ENCODE assay signal across 1 cellular context in the genomic region with DNA sequence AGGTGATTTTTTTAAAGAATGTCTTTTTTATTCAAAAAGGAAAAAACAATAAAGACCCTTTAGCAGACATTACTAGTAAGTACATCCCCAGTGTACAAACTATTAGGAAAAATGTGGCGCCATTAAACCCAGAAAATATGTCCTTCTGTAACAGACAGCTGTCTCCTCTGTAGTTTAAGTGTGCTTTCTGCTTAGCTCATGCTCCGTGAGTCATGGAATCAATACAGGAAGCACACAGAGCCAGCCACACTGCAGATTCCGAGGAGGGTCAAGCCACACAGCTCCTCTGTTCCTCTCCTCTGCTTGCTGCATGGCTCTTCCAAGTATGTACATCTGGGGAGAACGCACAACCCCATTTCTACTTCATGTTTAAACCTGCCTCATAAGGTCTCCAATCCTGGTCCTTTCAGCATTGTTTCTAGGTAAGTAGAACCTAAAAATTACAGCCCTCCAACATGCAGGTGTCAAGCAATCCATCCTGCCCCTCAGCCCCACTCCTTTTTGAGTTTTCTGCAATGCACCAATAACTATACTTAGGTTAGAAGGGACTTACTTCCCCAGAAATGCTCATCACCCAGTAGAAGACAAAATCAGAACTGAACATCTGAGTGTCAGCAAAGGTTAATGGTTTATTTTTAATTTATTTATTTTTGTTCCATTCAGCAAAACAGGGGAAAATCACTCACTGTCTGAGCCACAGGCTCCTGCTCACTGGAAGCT.
TF ChIP-seq lines count a peak whose summit lies in the region.

No MANE protein-coding gene starts in this region.

TF ChIP-seq in K562, 482 proteins besides CTCF, POLR2A, EP300 and RAD21 (continued from another document and continues in another):
- TF ChIP-seq, protein P1, sequence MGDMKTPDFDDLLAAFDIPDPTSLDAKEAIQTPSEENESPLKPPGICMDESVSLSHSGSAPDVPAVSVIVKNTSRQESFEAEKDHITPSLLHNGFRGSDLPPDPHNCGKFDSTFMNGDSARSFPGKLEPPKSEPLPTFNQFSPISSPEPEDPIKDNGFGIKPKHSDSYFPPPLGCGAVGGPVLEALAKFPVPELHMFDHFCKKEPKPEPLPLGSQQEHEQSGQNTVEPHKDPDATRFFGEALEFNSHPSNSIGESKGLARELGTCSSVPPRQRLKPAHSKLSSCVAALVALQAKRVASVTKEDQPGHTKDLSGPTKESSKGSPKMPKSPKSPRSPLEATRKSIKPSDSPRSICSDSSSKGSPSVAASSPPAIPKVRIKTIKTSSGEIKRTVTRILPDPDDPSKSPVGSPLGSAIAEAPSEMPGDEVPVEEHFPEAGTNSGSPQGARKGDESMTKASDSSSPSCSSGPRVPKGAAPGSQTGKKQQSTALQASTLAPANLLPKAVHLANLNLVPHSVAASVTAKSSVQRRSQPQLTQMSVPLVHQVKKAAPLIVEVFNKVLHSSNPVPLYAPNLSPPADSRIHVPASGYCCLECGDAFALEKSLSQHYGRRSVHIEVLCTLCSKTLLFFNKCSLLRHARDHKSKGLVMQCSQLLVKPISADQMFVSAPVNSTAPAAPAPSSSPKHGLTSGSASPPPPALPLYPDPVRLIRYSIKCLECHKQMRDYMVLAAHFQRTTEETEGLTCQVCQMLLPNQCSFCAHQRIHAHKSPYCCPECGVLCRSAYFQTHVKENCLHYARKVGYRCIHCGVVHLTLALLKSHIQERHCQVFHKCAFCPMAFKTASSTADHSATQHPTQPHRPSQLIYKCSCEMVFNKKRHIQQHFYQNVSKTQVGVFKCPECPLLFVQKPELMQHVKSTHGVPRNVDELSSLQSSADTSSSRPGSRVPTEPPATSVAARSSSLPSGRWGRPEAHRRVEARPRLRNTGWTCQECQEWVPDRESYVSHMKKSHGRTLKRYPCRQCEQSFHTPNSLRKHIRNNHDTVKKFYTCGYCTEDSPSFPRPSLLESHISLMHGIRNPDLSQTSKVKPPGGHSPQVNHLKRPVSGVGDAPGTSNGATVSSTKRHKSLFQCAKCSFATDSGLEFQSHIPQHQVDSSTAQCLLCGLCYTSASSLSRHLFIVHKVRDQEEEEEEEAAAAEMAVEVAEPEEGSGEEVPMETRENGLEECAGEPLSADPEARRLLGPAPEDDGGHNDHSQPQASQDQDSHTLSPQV (IDR thresholded peaks at IDR 0.05): no peak; the same call in 1 of the 2 replicates
- TF ChIP-seq GTF2A2 (tag; IDR thresholded peaks at IDR 0.05) (no peak), JUN (IDR thresholded peaks at IDR 0.05; ENCODE audit: borderline replicate concordance, low read depth, low read length) (peak; percentile 97), JUN (CRISPR knock-in tag; IDR thresholded peaks at IDR 0.05; ENCODE audit: borderline replicate concordance) (no peak), CBX3 (IDR thresholded peaks at IDR 0.05; ENCODE audit: borderline replicate concordance in 1 of 2, low read length in 2 of 2) (peak in 1 of 2 experiments; percentile 77; a peak in 1 of 3 replicates), ZNF133 (CRISPR knock-in tag; IDR thresholded peaks at IDR 0.05) (no peak), SUPT5H (IDR thresholded peaks at IDR 0.05) (0 out of 2 replicates have a peak, but pooled peaks have one; percentile 48), ETS2 (tag; IDR thresholded peaks at IDR 0.05; ENCODE audit: borderline replicate concordance, poor library complexity, severe bottlenecking) (no peak), NCOA1 (IDR thresholded peaks at IDR 0.05; ENCODE audit: low read depth) (0 out of 2 replicates have a peak, but pooled peaks have one; percentile 33), MAFG (tag; conservative IDR thresholded peaks at IDR 0.05) (peak; percentile 75), KAT2B (IDR thresholded peaks at IDR 0.05; ENCODE audit: low read depth, low read length) (no peak), MCM5 (IDR thresholded peaks at IDR 0.05; ENCODE audit: low read depth) (no peak), ZNF316 (IDR thresholded peaks at IDR 0.05) (peak; percentile 87), DPF2 (IDR thresholded peaks at IDR 0.05) (peak; percentile 96), ELF4 (CRISPR knock-in tag; IDR thresholded peaks at IDR 0.05) (no peak), ETV1 (tag; conservative IDR thresholded peaks at IDR 0.05; ENCODE audit: low read depth) (peak; percentile 71), LARP7 (IDR thresholded peaks at IDR 0.05) (no peak), KAT7 (CRISPR knock-in tag; IDR thresholded peaks at IDR 0.05; ENCODE audit: borderline replicate concordance) (peak; percentile 64; the same call in 1 of the 2 replicates), HNRNPL (IDR thresholded peaks at IDR 0.05; ENCODE audit: low read depth, low read length) (no peak), KDM4B (IDR thresholded peaks at IDR 0.05; ENCODE audit: borderline replicate concordance in 2 of 2, low read depth in 1 of 2) (no peak), PTRF (tag; IDR thresholded peaks at IDR 0.05) (no peak), SMARCB1 (IDR thresholded peaks at IDR 0.05; ENCODE audit: insufficient read length, low read depth) (peak; percentile 56), RBM25 (IDR thresholded peaks at IDR 0.05; ENCODE audit: low read depth, low read length, severe bottlenecking) (no peak), ZKSCAN8 (CRISPR knock-in tag; IDR thresholded peaks at IDR 0.05) (0 out of 2 replicates have a peak, but pooled peaks have one; percentile 47), ZNF586 (CRISPR knock-in tag; conservative IDR thresholded peaks at IDR 0.05) (no peak), CBFA2T3 (IDR thresholded peaks at IDR 0.05) (peak; percentile 51), ETV5 (CRISPR knock-in tag; IDR thresholded peaks at IDR 0.05; ENCODE audit: low read depth) (peak; percentile 90), XRCC4 (IDR thresholded peaks at IDR 0.05; ENCODE audit: extremely low read depth, insufficient read depth, insufficient read length) (no peak), BCL6 (CRISPR knock-in tag; IDR thresholded peaks at IDR 0.05) (no peak), TRIM28 (IDR thresholded peaks at IDR 0.05) (0 out of 2 replicates have a peak, but pooled peaks have one; percentile 15), FOXM1 (IDR thresholded peaks at IDR 0.05; ENCODE audit: low read depth) (peak; percentile 24; the same call in 1 of the 2 replicates), FOXM1 (CRISPR knock-in tag; IDR thresholded peaks at IDR 0.05; ENCODE audit: low read depth) (no peak), ZNF644 (tag; IDR thresholded peaks at IDR 0.05; ENCODE audit: low read depth) (no peak), ZBTB1 (CRISPR knock-in tag; IDR thresholded peaks at IDR 0.05; ENCODE audit: borderline replicate concordance, low read depth) (no peak), TEAD1 (CRISPR knock-in tag; IDR thresholded peaks at IDR 0.05) (peak in 1 of 2 experiments; percentile 79; a peak in 2 of 4 replicates), CREB1 (IDR thresholded peaks at IDR 0.05) (no peak), CREB1 (CRISPR knock-in tag; IDR thresholded peaks at IDR 0.05) (no peak), ZNF282 (CRISPR knock-in tag; IDR thresholded peaks at IDR 0.05) (no peak), ETV6 (IDR thresholded peaks at IDR 0.05; ENCODE audit: borderline replicate concordance in 1 of 2, low read depth in 2 of 2, low read length in 1 of 2) (0 out of 4 replicates have a peak, but pooled peaks of 1 of the 2 experiments have one; percentile 36), ETV6 (CRISPR knock-in tag; IDR thresholded peaks at IDR 0.05; ENCODE audit: borderline replicate concordance) (no peak), CCAR2 (IDR thresholded peaks at IDR 0.05; ENCODE audit: low read depth, low read length) (no peak), RFX1 (IDR thresholded peaks at IDR 0.05) (no peak), ZBED1 (IDR thresholded peaks at IDR 0.05) (no peak), TAF1 (IDR thresholded peaks at IDR 0.05; ENCODE audit: control insufficient read depth, extremely low read depth, insufficient read depth, low read length, severe bottlenecking) (peak; percentile 85), NBN (IDR thresholded peaks at IDR 0.05; ENCODE audit: low read depth) (no peak; the same call in 1 of the 2 replicates), ZNF57 (CRISPR knock-in tag; IDR thresholded peaks at IDR 0.05) (no peak)
- TF ChIP-seq, protein P2, sequence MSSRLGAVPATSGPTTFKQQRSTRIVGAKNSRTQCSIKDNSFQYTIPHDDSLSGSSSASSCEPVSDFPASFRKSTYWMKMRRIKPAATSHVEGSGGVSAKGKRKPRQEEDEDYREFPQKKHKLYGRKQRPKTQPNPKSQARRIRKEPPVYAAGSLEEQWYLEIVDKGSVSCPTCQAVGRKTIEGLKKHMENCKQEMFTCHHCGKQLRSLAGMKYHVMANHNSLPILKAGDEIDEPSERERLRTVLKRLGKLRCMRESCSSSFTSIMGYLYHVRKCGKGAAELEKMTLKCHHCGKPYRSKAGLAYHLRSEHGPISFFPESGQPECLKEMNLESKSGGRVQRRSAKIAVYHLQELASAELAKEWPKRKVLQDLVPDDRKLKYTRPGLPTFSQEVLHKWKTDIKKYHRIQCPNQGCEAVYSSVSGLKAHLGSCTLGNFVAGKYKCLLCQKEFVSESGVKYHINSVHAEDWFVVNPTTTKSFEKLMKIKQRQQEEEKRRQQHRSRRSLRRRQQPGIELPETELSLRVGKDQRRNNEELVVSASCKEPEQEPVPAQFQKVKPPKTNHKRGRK (tag; IDR thresholded peaks at IDR 0.05): no peak
- TF ChIP-seq, protein P3, sequence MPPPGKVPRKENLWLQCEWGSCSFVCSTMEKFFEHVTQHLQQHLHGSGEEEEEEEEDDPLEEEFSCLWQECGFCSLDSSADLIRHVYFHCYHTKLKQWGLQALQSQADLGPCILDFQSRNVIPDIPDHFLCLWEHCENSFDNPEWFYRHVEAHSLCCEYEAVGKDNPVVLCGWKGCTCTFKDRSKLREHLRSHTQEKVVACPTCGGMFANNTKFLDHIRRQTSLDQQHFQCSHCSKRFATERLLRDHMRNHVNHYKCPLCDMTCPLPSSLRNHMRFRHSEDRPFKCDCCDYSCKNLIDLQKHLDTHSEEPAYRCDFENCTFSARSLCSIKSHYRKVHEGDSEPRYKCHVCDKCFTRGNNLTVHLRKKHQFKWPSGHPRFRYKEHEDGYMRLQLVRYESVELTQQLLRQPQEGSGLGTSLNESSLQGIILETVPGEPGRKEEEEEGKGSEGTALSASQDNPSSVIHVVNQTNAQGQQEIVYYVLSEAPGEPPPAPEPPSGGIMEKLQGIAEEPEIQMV (tag; conservative IDR thresholded peaks at IDR 0.05; ENCODE audit: low read depth): no peak
- TF ChIP-seq, protein P4, sequence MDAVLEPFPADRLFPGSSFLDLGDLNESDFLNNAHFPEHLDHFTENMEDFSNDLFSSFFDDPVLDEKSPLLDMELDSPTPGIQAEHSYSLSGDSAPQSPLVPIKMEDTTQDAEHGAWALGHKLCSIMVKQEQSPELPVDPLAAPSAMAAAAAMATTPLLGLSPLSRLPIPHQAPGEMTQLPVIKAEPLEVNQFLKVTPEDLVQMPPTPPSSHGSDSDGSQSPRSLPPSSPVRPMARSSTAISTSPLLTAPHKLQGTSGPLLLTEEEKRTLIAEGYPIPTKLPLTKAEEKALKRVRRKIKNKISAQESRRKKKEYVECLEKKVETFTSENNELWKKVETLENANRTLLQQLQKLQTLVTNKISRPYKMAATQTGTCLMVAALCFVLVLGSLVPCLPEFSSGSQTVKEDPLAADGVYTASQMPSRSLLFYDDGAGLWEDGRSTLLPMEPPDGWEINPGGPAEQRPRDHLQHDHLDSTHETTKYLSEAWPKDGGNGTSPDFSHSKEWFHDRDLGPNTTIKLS (IDR thresholded peaks at IDR 0.05; ENCODE audit: borderline replicate concordance, low read depth): no peak
- TF ChIP-seq, protein P5, sequence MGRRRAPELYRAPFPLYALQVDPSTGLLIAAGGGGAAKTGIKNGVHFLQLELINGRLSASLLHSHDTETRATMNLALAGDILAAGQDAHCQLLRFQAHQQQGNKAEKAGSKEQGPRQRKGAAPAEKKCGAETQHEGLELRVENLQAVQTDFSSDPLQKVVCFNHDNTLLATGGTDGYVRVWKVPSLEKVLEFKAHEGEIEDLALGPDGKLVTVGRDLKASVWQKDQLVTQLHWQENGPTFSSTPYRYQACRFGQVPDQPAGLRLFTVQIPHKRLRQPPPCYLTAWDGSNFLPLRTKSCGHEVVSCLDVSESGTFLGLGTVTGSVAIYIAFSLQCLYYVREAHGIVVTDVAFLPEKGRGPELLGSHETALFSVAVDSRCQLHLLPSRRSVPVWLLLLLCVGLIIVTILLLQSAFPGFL (CRISPR knock-in tag; IDR thresholded peaks at IDR 0.05): no peak
- TF ChIP-seq, protein P6, sequence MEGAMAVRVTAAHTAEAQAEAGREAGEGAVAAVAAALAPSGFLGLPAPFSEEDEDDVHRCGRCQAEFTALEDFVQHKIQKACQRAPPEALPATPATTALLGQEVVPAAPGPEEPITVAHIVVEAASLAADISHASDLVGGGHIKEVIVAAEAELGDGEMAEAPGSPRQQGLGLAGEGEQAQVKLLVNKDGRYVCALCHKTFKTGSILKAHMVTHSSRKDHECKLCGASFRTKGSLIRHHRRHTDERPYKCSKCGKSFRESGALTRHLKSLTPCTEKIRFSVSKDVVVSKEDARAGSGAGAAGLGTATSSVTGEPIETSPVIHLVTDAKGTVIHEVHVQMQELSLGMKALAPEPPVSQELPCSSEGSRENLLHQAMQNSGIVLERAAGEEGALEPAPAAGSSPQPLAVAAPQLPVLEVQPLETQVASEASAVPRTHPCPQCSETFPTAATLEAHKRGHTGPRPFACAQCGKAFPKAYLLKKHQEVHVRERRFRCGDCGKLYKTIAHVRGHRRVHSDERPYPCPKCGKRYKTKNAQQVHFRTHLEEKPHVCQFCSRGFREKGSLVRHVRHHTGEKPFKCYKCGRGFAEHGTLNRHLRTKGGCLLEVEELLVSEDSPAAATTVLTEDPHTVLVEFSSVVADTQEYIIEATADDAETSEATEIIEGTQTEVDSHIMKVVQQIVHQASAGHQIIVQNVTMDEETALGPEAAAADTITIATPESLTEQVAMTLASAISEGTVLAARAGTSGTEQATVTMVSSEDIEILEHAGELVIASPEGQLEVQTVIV (CRISPR knock-in tag; IDR thresholded peaks at IDR 0.05; ENCODE audit: borderline replicate concordance): no peak
